Comparison of ENCODE assay signal across 11 cellular contexts in the genomic region with DNA sequence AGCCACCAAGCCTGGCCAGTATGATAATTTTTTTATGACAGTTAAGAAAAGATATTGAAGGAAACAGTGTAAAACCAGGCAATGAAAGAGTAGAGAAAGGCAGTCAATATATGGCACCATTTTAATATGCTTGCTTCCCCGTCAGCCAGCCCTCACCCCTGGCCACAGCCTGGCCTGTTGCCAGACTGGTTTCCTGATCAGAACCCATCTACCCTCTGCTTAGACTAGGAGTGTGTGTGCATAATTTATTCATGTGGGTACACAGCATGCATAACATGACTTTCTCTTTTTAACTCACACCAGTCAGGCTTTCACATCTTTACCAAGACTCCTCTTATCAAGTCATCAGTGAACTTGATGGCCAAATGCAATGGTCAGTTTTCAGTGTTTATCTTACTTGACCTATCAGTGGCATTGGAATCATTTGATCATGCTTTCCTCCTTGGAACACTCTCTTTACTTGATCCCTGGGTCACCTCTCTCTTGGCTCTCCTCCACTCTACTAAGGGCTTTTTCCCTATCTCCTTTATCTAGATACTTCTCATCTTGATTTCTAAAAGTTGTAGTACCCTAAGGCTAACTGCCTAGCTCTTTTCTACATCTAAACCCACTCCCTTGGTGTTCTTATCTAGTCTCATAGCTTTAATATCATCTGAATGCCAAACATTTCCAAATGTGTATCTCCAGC. TPM values are rescaled to one million over a fixed set of nuclear protein-coding genes. Genes with fewer than 3 reads are reported as not detected.
DNase-seq lines count a peak whose midpoint lies in the region; ATAC-seq and TF ChIP-seq lines count a peak whose summit lies in the region.
"Had no signal": no experiment of that assay in that cellular context is flagged by ENCODE, and none has a peak within 500 bp of the region (broad histone marks: within the 10 kb centered on the region; RNA-seq: fewer than 3 reads in every experiment).

No MANE protein-coding gene starts in this region.

- CTCF ChIA-PET in activated CD8-positive, alpha-beta T cell treated with anti-CD3 and anti-CD28 coated beads for 36 hours (lab: Charles Lee): interaction anchor here (0.8 to 1.2 kb wide), 8 partner anchors 8 to 329 kb away, joined by 3 to 11 read pairs (median 4); no protein-coding TSS in a partner anchor

- no peaks in the 10 kb centered on the region for H3K36me3 Mint-ChIP-seq in activated CD8-positive, alpha-beta T cell treated with anti-CD3 and anti-CD28 coated beads for 36 hours (ENCODE audit: low read depth)
- H3K36me3 Mint-ChIP-seq: IgD-negative memory B cell had no signal

- H3K36me3 ChIP-seq in upper lobe of left lung: no peaks in the 10 kb centered on the region
- H3K36me3 ChIP-seq: gastroesophageal sphincter had no signal

- H3K27ac Mint-ChIP-seq in activated CD8-positive, alpha-beta T cell treated with anti-CD3 and anti-CD28 coated beads for 36 hours: no peak overlapping the region
- H3K27ac Mint-ChIP-seq: IgD-negative memory B cell had no signal

- no peaks in the 10 kb centered on the region for H3K9me3 Mint-ChIP-seq in activated CD8-positive, alpha-beta T cell treated with anti-CD3 and anti-CD28 coated beads for 36 hours
- H3K9me3 Mint-ChIP-seq: IgD-negative memory B cell had no signal

- WGBS in upper lobe of left lung, 2 donors: 35 to 43% methylated on average over 1 of the region's 1 CpG

- H3K4me3 Mint-ChIP-seq in activated CD8-positive, alpha-beta T cell treated with anti-CD3 and anti-CD28 coated beads for 36 hours: no peak overlapping the region
- H3K4me3 Mint-ChIP-seq: IgD-negative memory B cell had no signal

- intact Hi-C loops in Right ventricle myocardium superior (cut with DNase I): loop anchor here (5.0 kb wide), 1 partner anchor 329 kb away; no protein-coding TSS in a partner anchor
- intact Hi-C loops in left cardiac atrium (cut with DNase I): loop anchor here in 1 of 2 donors (10.0 kb wide), 2 partner anchors 141 to 331 kb away; partner anchors contain the start of gene DUSP16
- intact Hi-C loops in activated CD8-positive, alpha-beta T cell treated with anti-CD3 and anti-CD28 coated beads for 36 hours (cut with micrococcal nuclease): no loop called here

- TF ChIP-seq POLR2A in upper lobe of left lung (IDR thresholded peaks at IDR 0.05): no peak

- peaks cover 22% of the 10 kb centered on the region for H3K4me1 Mint-ChIP-seq in activated CD8-positive, alpha-beta T cell treated with anti-CD3 and anti-CD28 coated beads for 36 hours (ENCODE audit: low read depth)

- no peak for ATAC-seq in Right ventricle myocardium superior (ENCODE audit: poor library complexity)
- ATAC-seq in left cardiac atrium: no peak
- peak; percentile 65 for ATAC-seq in activated CD8-positive, alpha-beta T cell treated with anti-CD3 and anti-CD28 coated beads for 36 hours
- no peak for ATAC-seq in upper lobe of left lung (ENCODE audit: low FRiP score in 2 of 2)
- no peak for ATAC-seq in HG03139 (IDR thresholded peaks at IDR 0.05; ENCODE audit: unreplicated experiment)
- ATAC-seq: gastroesophageal sphincter had no signal

- DNase-seq in Right ventricle myocardium superior (peak; percentile 51), left cardiac atrium (no peak), upper lobe of left lung (peak; percentile 23 to 30), midbrain (lab: John Stamatoyannopoulos, UW) (no peak), AG08396 (ENCODE audit: low spot score) (no peak)
- DNase-seq in activated CD8-positive, alpha-beta T cell treated with anti-CD3 and anti-CD28 coated beads for 36 hours: peak; percentile 72
- DNase-seq in effector CD8-positive, alpha-beta T cell (lab: John Stamatoyannopoulos, UW): peak; percentile 36
- DNase-seq: NK-92 treated with Interleukin-12 subunit alpha and Interleukin-12 subunit beta, amount 100 ng/mL, for 24 hours had no signal

- no peak for TF ChIP-seq CTCF in activated CD8-positive, alpha-beta T cell treated with anti-CD3 and anti-CD28 coated beads for 36 hours (IDR thresholded peaks at IDR 0.05)
- TF ChIP-seq CTCF in upper lobe of left lung (IDR thresholded peaks at IDR 0.05): no peak

- POLR2A ChIA-PET in activated CD8-positive, alpha-beta T cell treated with anti-CD3 and anti-CD28 coated beads for 36 hours (lab: Charles Lee): interaction anchor here (2.6 kb wide), 1 partner anchor 9 kb away, joined by 9 read pairs; no protein-coding TSS in a partner anchor

- TF ChIP-seq EP300 in upper lobe of left lung (IDR thresholded peaks at IDR 0.05): no peak

- peaks cover 0 to 14% (median 12%) of the 10 kb centered on the region in 4 donors for H3K4me1 ChIP-seq in upper lobe of left lung

- no peak overlapping the region for H3K27ac ChIP-seq in upper lobe of left lung
- H3K27ac ChIP-seq: gastroesophageal sphincter had no signal

- no peak overlapping the region for H3K4me3 ChIP-seq in upper lobe of left lung
- H3K4me3 ChIP-seq: gastroesophageal sphincter had no signal

- no peaks in the 10 kb centered on the region for H3K9me3 ChIP-seq in upper lobe of left lung
- H3K9me3 ChIP-seq: gastroesophageal sphincter had no signal

- no peaks in the 10 kb centered on the region for H3K27me3 Mint-ChIP-seq in activated CD8-positive, alpha-beta T cell treated with anti-CD3 and anti-CD28 coated beads for 36 hours
- H3K27me3 Mint-ChIP-seq: IgD-negative memory B cell had no signal

- H3K27me3 ChIP-seq in upper lobe of left lung: no peaks in the 10 kb centered on the region
- H3K27me3 ChIP-seq: gastroesophageal sphincter had no signal

RNA-seq across cellular contexts. Expression of gene GPR19, which starts 10.0 kb away (rescaled TPM):
- total RNA-seq in Right ventricle myocardium superior (not detected), left cardiac atrium (not detected), upper lobe of left lung (not detected)
- total RNA-seq in activated CD8-positive, alpha-beta T cell treated with anti-CD3 and anti-CD28 coated beads for 36 hours: 10 to 100 TPM; 17.3 to 17.6 TPM

RNA-seq across cellular contexts. Expression of gene CDKN1B, which starts 11.2 kb away (rescaled TPM):
- total RNA-seq in Right ventricle myocardium superior: 37.5 TPM
- 10 to 100 TPM; 23.7 to 42.4 TPM for total RNA-seq in left cardiac atrium
- 10 to 100 TPM; 39.9 to 40.8 TPM for total RNA-seq in activated CD8-positive, alpha-beta T cell treated with anti-CD3 and anti-CD28 coated beads for 36 hours
- total RNA-seq in upper lobe of left lung: 10 to 100 TPM; 42.1 to 85.5 (median 72.3) TPM

Comparison
In these comparisons a context has a peak if more than half of its experiments do, and no peak if none do; other contexts are left out.
1. DNase-seq: peak in Right ventricle myocardium superior (single experiment), activated CD8-positive, alpha-beta T cell treated with anti-CD3 and anti-CD28 coated beads for 36 hours (single experiment), effector CD8-positive, alpha-beta T cell (single experiment) and upper lobe of left lung (2 of 2); none in left cardiac atrium (single experiment), midbrain (single experiment) and AG08396 (single experiment).
2. RNA of gene GPR19, which starts 10.0 kb away (total RNA-seq): 17.3 to 17.6 TPM in activated CD8-positive, alpha-beta T cell treated with anti-CD3 and anti-CD28 coated beads for 36 hours; not detected in left cardiac atrium, not detected in Right ventricle myocardium superior (single experiment) and not detected in upper lobe of left lung; every median in the first group is over 10 times any median in the second.